In the genomic region with DNA sequence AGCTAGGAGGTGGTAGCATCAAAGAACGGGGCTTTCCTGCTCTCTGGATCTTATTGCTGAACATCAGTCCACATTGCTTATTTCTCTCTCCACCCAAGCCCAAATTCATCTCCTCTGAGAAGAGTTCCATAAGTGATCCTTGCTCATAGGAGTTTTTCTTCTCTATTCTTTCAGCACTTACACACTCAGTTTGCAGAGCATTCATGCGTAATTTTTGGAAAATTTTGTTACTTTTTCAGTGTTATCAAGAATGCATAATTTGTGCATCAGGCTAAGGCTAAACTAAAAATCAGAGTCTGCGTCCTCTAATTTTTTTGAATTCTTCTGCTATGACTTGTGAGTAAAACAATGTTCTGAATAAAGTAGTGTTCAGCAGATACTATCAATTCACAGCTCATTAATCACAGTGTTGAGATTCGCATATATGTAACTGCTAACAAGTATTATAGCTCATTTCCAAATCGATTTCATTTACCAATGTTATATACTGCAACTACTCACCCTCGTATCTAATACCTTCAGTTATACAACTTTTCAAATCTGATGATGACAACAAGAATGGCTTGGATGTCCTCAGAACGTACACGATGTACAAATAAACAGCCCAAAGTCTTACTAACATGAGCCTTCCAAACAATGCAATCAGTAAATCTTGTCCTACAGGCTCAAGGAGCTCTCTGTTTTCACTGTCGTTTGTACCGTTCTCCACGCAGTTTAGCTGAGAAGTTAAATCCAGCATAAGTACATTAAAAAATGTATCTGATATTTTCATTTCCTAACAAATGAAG, we compare ENCODE assay signal across 1 cellular context.
TF ChIP-seq lines count a peak whose summit lies in the region.

No MANE protein-coding gene starts in this region.

TF ChIP-seq in HepG2, 621 proteins besides CTCF, POLR2A, EP300 and RAD21:
- TF ChIP-seq ZNF256 (CRISPR knock-in tag; conservative IDR thresholded peaks at IDR 0.05) (no peak), MLLT10 (CRISPR knock-in tag; IDR thresholded peaks at IDR 0.05) (no peak), ZNF746 (CRISPR knock-in tag; IDR thresholded peaks at IDR 0.05) (no peak), ZNF629 (CRISPR knock-in tag; conservative IDR thresholded peaks at IDR 0.05) (0 out of 2 replicates have a peak, but pooled peaks have one; percentile 2), PAX8 (CRISPR knock-in tag; IDR thresholded peaks at IDR 0.05; ENCODE audit: borderline replicate concordance) (no peak), ZSCAN25 (CRISPR knock-in tag; IDR thresholded peaks at IDR 0.05) (no peak), YY1 (IDR thresholded peaks at IDR 0.05; ENCODE audit: insufficient read depth, insufficient replicate concordance, low read depth, low read length) (no peak)
TF ChIP-seq in HepG2: peak in this region for 1.
